ENCODE assay signal across 13 cellular contexts in genomic region chr1:111489604-111490003, GRCh38. TPM values are rescaled to one million over a fixed set of nuclear protein-coding genes. Genes with fewer than 3 reads are reported as not detected.
DNase-seq lines count a peak whose midpoint lies in the region; ATAC-seq and TF ChIP-seq lines count a peak whose summit lies in the region.
"Had no signal": no experiment of that assay in that cellular context is flagged by ENCODE, and none has a peak within 500 bp of the region (broad histone marks: within the 10 kb centered on the region; RNA-seq: fewer than 3 reads in every experiment).

No MANE protein-coding gene starts in this region.

- H3K4me1 ChIP-seq in esophagus squamous epithelium (no peaks in the 10 kb centered on the region), lung (ENCODE audit: control insufficient read depth in 2 of 2, insufficient read depth in 2 of 2, low read length in 2 of 2) (peaks cover 0 to 2% of the 10 kb centered on the region in 2 donors), thymus (ENCODE audit: control insufficient read depth, insufficient read depth, low read length) (no peaks in the 10 kb centered on the region), uterus (no peaks in the 10 kb centered on the region)

- TF ChIP-seq POLR2A in esophagus squamous epithelium (IDR thresholded peaks at IDR 0.05) (peak in 1 of 4 donors; percentile 36), uterus (IDR thresholded peaks at IDR 0.05) (no peak)

- TF ChIP-seq CTCF in esophagus squamous epithelium (IDR thresholded peaks at IDR 0.05) (no peak), lung (IDR thresholded peaks at IDR 0.05; ENCODE audit: control extremely low read depth, extremely low read depth) (no peak), uterus (IDR thresholded peaks at IDR 0.05) (no peak), omental fat pad (IDR thresholded peaks at IDR 0.05) (no peak)

- DNase-seq in RPMI7951 (ENCODE audit: low read depth) (peak; percentile 22), esophagus squamous epithelium (lab: John Stamatoyannopoulos, UW) (no peak), lung (ENCODE audit: low spot score) (no peak), uterus (no peak), DMS114 treated with DMSO at 0.1 percent for 48 hours (lab: John Stamatoyannopoulos, UW; ENCODE audit: unreplicated experiment) (no peak), omental fat pad (ENCODE audit: low spot score) (no peak)
- DNase-seq: CD4-positive, CD25-positive, alpha-beta regulatory T cell; H7; stimulated activated naive CD4-positive, alpha-beta T cell had no signal

- H3K27ac ChIP-seq in esophagus squamous epithelium, result peak overlapping the region in 3 of 4 donors; percentile 47 to 57 (median 51)
- H3K27ac ChIP-seq in lung (ENCODE audit: low read depth in 1 of 2, low read length in 1 of 2), result peak overlapping the region in 1 of 2 donors; percentile 80
- H3K27ac ChIP-seq in thymus (ENCODE audit: low read depth), result peak overlapping the region; percentile 37
- no peak overlapping the region for H3K27ac ChIP-seq in uterus

- H3K36me3 ChIP-seq in esophagus squamous epithelium (no peaks in the 10 kb centered on the region), lung (ENCODE audit: control insufficient read depth in 2 of 2, insufficient read depth in 2 of 2, low read length in 2 of 2) (no peaks in the 10 kb centered on the region), thymus (ENCODE audit: control insufficient read depth, insufficient read depth) (no peaks in the 10 kb centered on the region), uterus (no peaks in the 10 kb centered on the region)

- H3K4me3 ChIP-seq in esophagus squamous epithelium, result no peak overlapping the region
- H3K4me3 ChIP-seq in lung, result no peak overlapping the region
- no peak overlapping the region for H3K4me3 ChIP-seq in thymus (ENCODE audit: low read length)
- no peak overlapping the region for H3K4me3 ChIP-seq in uterus

- peak; percentile 46 for ATAC-seq in lung (ENCODE audit: insufficient read depth, low FRiP score)
- no peak for ATAC-seq in GM18873 (IDR thresholded peaks at IDR 0.05; ENCODE audit: low FRiP score, unreplicated experiment)
- no peak for ATAC-seq in omental fat pad (ENCODE audit: low FRiP score)

- H3K9me3 ChIP-seq in esophagus squamous epithelium, result no peaks in the 10 kb centered on the region
- H3K9me3 ChIP-seq in lung (ENCODE audit: control insufficient read depth in 2 of 2, insufficient read depth in 1 of 2, low read length in 1 of 2), result no peaks in the 10 kb centered on the region
- H3K9me3 ChIP-seq in thymus (ENCODE audit: control insufficient read depth), result no peaks in the 10 kb centered on the region
- no peaks in the 10 kb centered on the region for H3K9me3 ChIP-seq in uterus

- WGBS in esophagus squamous epithelium, 2 donors, result 51 to 69% methylated on average over 2 to 4 of the region's 4 CpGs
- 28 to 61% methylated on average over 4 of the region's 4 CpGs for WGBS in lung, 2 donors
- 80% methylated on average over 4 of the region's 4 CpGs for WGBS in thymus

- intact Hi-C loops in esophagus squamous epithelium (cut with DNase I) (no loop called here), uterus (cut with DNase I; ENCODE audit: low total_unique reads) (no loop called here)

- H3K27me3 ChIP-seq in esophagus squamous epithelium, result no peaks in the 10 kb centered on the region
- H3K27me3 ChIP-seq in lung (ENCODE audit: control insufficient read depth, insufficient read depth), result no peaks in the 10 kb centered on the region
- H3K27me3 ChIP-seq in thymus (ENCODE audit: control insufficient read depth, insufficient read depth), result no peaks in the 10 kb centered on the region
- H3K27me3 ChIP-seq in uterus, result no peaks in the 10 kb centered on the region

RNA-seq across cellular contexts. Expression of gene ADORA3, which starts 13.8 kb away (rescaled TPM):
- not detected in 2 replicates for total RNA-seq in RPMI7951 (2014; rRNA removed; shearing (Covaris generic))
- total RNA-seq in esophagus squamous epithelium (1 to 10 TPM in 2 of 4 donors, under 1 TPM in 2; 0.27 to 6.9 (median 3.1) TPM), lung (1 to 10 TPM; 1.1 to 5.6 TPM), uterus (10 to 100 TPM in 1 of 4 donors, 1 to 10 TPM in 1, under 1 TPM in 2; 0.59 to 13.6 (median 1.7) TPM), omental fat pad (10 to 100 TPM in 2 of 4 donors, 1 to 10 TPM in 2; 9.2 to 28.5 (median 14.5) TPM)
- polyA plus RNA-seq in lung (10 to 100 TPM in 1 of 2 donors, 1 to 10 TPM in 1; 2.2 to 10.3 TPM), thymus (11.0 TPM)
- total RNA-seq: bronchial epithelial cell; CD4-positive, CD25-positive, alpha-beta regulatory T cell; H7; T-helper 1 cell treated with Interleukin-12 subunit alpha and Interleukin-12 subunit beta and Interleukin-4 antibody, amounts not matched to agents 30 ng/mL and 1 ng/mL, for 36 hours had no signal
- polyA plus RNA-seq: CD4-positive, CD25-positive, alpha-beta regulatory T cell had no signal

RNA-seq across cellular contexts. Expression of gene TMIGD3, which starts 13.8 kb away (rescaled TPM):
- not detected in 2 replicates for total RNA-seq in RPMI7951 (2014; rRNA removed; shearing (Covaris generic))
- total RNA-seq in esophagus squamous epithelium (1 to 10 TPM in 2 of 4 donors, not detected in 2; 2.9 to 3.2 TPM), lung (1 to 10 TPM; 1.6 to 3.9 TPM), uterus (1 to 10 TPM in 1 of 4 donors, under 1 TPM in 1, not detected in 2; 0.95 to 7.1 TPM), omental fat pad (10 to 100 TPM in 1 of 4 donors, 1 to 10 TPM in 3; 4.4 to 17.1 (median 5.1) TPM)
- polyA plus RNA-seq in lung (10 to 100 TPM in 1 of 2 donors, 1 to 10 TPM in 1; 4.2 to 34.6 TPM), thymus (28.2 TPM)
- total RNA-seq: bronchial epithelial cell; CD4-positive, CD25-positive, alpha-beta regulatory T cell had no signal
- polyA plus RNA-seq: CD4-positive, CD25-positive, alpha-beta regulatory T cell had no signal

RNA-seq across cellular contexts. Expression of gene C1orf162, which starts 15.8 kb away (rescaled TPM):
- 0.24 TPM in 1 of 2 replicates, not detected in the other for total RNA-seq in RPMI7951 (2014; rRNA removed; shearing (Covaris generic))
- total RNA-seq in esophagus squamous epithelium (10 to 100 TPM in 2 of 4 donors, 1 to 10 TPM in 2; 1.8 to 15.8 (median 8.6) TPM), lung (10 to 100 TPM in 1 of 2 donors, 1 to 10 TPM in 1; 6.0 to 67.7 TPM), uterus (10 to 100 TPM in 2 of 4 donors, 1 to 10 TPM in 2; 1.1 to 16.8 (median 10.3) TPM), omental fat pad (100 to 1,000 TPM in 1 of 4 donors, 10 to 100 TPM in 3; 49.5 to 124 (median 67.7) TPM)
- polyA plus RNA-seq in lung (100 to 1,000 TPM; 111 to 121 TPM), thymus (98.7 TPM)

RNA-seq across cellular contexts. Expression of gene ATP5PB, which starts 40.3 kb away (rescaled TPM):
- total RNA-seq in RPMI7951 (2014; rRNA removed; shearing (Covaris generic)), result 707 and 736 TPM in 2 replicates
- total RNA-seq in esophagus squamous epithelium, result 100 to 1,000 TPM; 201 to 318 (median 243) TPM
- total RNA-seq in lung, result 100 to 1,000 TPM; 194 to 200 TPM
- polyA plus RNA-seq in lung, result 100 to 1,000 TPM; 206 to 256 TPM
- polyA plus RNA-seq in thymus, result 311 TPM
- 100 to 1,000 TPM; 151 to 184 (median 161) TPM for total RNA-seq in uterus
- 100 to 1,000 TPM; 135 to 159 (median 142) TPM for total RNA-seq in omental fat pad

RNA-seq across cellular contexts. Expression of gene WDR77, which starts 40.5 kb away (rescaled TPM):
- 53.6 and 62.8 TPM in 2 replicates for total RNA-seq in RPMI7951 (2014; rRNA removed; shearing (Covaris generic))
- total RNA-seq in esophagus squamous epithelium (10 to 100 TPM; 28.7 to 44.3 (median 38.7) TPM), lung (10 to 100 TPM; 21.4 to 36.8 TPM), uterus (10 to 100 TPM in 2 of 4 donors, 1 to 10 TPM in 1, under 1 TPM in 1; 0.59 to 31.0 (median 17.1) TPM), omental fat pad (10 to 100 TPM; 25.9 to 44.9 (median 33.9) TPM)
- polyA plus RNA-seq in lung (10 to 100 TPM; 21.3 to 37.1 TPM), thymus (29.6 TPM)

Comparison
In these comparisons a context has a peak if more than half of its experiments do, and no peak if none do; other contexts are left out.
1. H3K27ac ChIP-seq: peak in esophagus squamous epithelium (3 of 4) and thymus (single experiment); none in uterus (0 of 2).